Comparison of ENCODE assay signal across 1 cellular context in the genomic region with DNA sequence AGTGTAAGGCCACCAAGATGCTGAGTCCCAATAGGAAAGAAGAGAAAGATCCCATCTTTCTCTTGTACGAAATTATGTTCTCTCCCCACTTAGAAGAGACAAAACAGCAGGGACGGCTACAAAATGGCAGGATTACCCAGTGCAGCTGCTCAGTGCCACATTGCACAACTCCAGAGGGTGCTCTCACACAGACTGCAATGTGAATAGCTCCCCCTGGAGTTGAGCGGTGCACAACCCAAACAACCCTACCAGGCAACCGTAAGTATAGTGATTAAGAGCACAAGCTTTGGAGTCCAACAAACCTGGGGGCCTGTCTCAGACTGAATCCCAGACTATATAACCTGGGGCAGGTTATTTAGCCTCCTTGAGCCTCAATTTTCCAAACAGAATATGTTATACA.
TF ChIP-seq lines count a peak whose summit lies in the region.

No MANE protein-coding gene starts in this region.

TF ChIP-seq in H1, 55 proteins besides CTCF, POLR2A, EP300 and RAD21 (continued from another document):
- TF ChIP-seq SAP30 (IDR thresholded peaks at IDR 0.05; ENCODE audit: insufficient read depth, insufficient replicate concordance, low read length) (no peak), SP2 (IDR thresholded peaks at IDR 0.05; ENCODE audit: low read length) (no peak), CREB1 (IDR thresholded peaks at IDR 0.05) (no peak), MAX (IDR thresholded peaks at IDR 0.05) (peak; percentile 67), CEBPB (IDR thresholded peaks at IDR 0.05; ENCODE audit: low read depth, low read length) (peak; percentile 99), BACH1 (IDR thresholded peaks at IDR 0.05; ENCODE audit: low read length) (no peak), NRF1 (IDR thresholded peaks at IDR 0.05; ENCODE audit: low read depth, low read length) (no peak), SUZ12 (IDR thresholded peaks at IDR 0.05; ENCODE audit: low read length) (no peak), SIRT6 (IDR thresholded peaks at IDR 0.05; ENCODE audit: low read length) (no peak), BCL11A (IDR thresholded peaks at IDR 0.05; ENCODE audit: low read depth in 2 of 2, low read length in 2 of 2) (no peak), TEAD4 (IDR thresholded peaks at IDR 0.05; ENCODE audit: low read depth, low read length) (peak; percentile 57; the same call in 1 of the 2 replicates), CHD2 (IDR thresholded peaks at IDR 0.05; ENCODE audit: low read length) (no peak)
- TF ChIP-seq, protein P1, sequence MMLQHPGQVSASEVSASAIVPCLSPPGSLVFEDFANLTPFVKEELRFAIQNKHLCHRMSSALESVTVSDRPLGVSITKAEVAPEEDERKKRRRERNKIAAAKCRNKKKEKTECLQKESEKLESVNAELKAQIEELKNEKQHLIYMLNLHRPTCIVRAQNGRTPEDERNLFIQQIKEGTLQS (IDR thresholded peaks at IDR 0.05; ENCODE audit: insufficient read depth, low read depth, low read length) = no peak
